In the genomic region with DNA sequence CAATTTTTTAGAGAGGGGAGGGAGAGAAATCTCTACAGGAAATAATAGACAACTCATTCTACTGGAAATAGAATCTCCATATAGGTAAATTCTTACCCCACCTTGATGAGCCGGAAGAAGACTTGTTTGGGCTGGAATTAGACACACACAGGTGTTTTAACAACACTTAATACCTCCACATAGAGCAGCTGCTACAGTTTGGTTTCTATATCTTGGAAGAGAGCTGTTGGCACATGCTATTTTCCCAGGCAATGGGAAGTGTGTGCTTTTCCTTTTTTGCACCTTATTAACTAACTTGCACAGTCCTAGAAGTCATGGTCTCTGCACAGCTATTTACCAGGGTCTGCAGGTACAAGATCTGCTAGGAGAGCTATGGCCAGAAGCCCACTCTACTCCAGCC, we compare ENCODE assay signal across 24 cellular contexts.
"Had no signal": no experiment of that assay in that cellular context is flagged by ENCODE, and none has a peak within 500 bp of the region (broad histone marks: within the 10 kb centered on the region; RNA-seq: fewer than 3 reads in every experiment).

No MANE protein-coding gene starts in this region.

- H3K79me2 ChIP-seq: parathyroid adenoma had no signal

- ATAC-seq: psoas muscle; right cardiac atrium; right lobe of liver; stimulated activated effector memory CD8-positive, alpha-beta T cell treated with anti-CD3 and anti-CD28 coated beads, Interleukin-12 subunit alpha, Interleukin-12 subunit beta, amount 100 ng/mL, for 72 hours; stimulated activated naive B cell treated with anti-CD40 and anti-IgM and Interleukin-4, amounts not matched to agents 10 μg/mL and 1 μg/mL and 100 μg/mL, for 72 hours had no signal

- H3K4me3 ChIP-seq: neural progenitor cell, ovary, psoas muscle, right lobe of liver, sigmoid colon, stomach, thoracic aorta, thyroid gland, tibial nerve, upper lobe of left lung, vagina had no signal

- H3K9me3 ChIP-seq: ovary, psoas muscle, right lobe of liver, sigmoid colon, stomach, thoracic aorta, thyroid gland, tibial nerve, upper lobe of left lung, vagina had no signal

- H3K27ac ChIP-seq: neural progenitor cell, ovary, parathyroid adenoma, psoas muscle, right lobe of liver, sigmoid colon, stomach, thoracic aorta, thyroid gland, tibial nerve, upper lobe of left lung, vagina had no signal

- H3K27me3 ChIP-seq: neural progenitor cell, ovary, right lobe of liver, sigmoid colon, stomach, thyroid gland, tibial nerve, upper lobe of left lung, vagina had no signal

- DNase-seq: occipital lobe; ovary; posterior cingulate gyrus; psoas muscle; right cardiac atrium; right lobe of liver; sigmoid colon; small intestine; stimulated activated CD4-positive, alpha-beta T cell treated with anti-CD3 and anti-CD28 coated beads, Interleukin-15, amount 100 ng/mL, for 24 hours; stimulated activated CD4-positive, alpha-beta T cell treated with anti-CD3 and anti-CD28 coated beads, Interleukin-2, amount 100 ng/mL, for 24 hours; stimulated activated CD4-positive, alpha-beta T cell treated with anti-CD3 and anti-CD28 coated beads, Interleukin-2, amount 100 ng/mL, for 48 hours; stimulated activated CD4-positive, alpha-beta T cell treated with anti-CD3 and anti-CD28 coated beads, Interleukin-4, amount 100 ng/mL, for 24 hours; stimulated activated naive B cell treated with anti-CD40 and anti-IgM and Interleukin-4, amounts not matched to agents 10 μg/mL and 1 μg/mL and 100 μg/mL, for 72 hours; stimulated activated naive CD4-positive, alpha-beta T cell treated with Interleukin-2 at 50 U/mL for 16 hours; stomach; thyroid gland; trophoblast cell; upper lobe of left lung had no signal

- H3K4me1 ChIP-seq: neural progenitor cell, parathyroid adenoma, psoas muscle, right lobe of liver, sigmoid colon, stomach, thyroid gland, tibial nerve, upper lobe of left lung, vagina had no signal

- H3K36me3 ChIP-seq: neural progenitor cell, ovary, right lobe of liver, sigmoid colon, thoracic aorta, thyroid gland, tibial nerve, upper lobe of left lung, vagina had no signal

- H3K4me2 ChIP-seq: neural progenitor cell had no signal

- H2AFZ ChIP-seq: neural progenitor cell, parathyroid adenoma had no signal
